Comparison of ENCODE assay signal across 8 cellular contexts in the genomic region with DNA sequence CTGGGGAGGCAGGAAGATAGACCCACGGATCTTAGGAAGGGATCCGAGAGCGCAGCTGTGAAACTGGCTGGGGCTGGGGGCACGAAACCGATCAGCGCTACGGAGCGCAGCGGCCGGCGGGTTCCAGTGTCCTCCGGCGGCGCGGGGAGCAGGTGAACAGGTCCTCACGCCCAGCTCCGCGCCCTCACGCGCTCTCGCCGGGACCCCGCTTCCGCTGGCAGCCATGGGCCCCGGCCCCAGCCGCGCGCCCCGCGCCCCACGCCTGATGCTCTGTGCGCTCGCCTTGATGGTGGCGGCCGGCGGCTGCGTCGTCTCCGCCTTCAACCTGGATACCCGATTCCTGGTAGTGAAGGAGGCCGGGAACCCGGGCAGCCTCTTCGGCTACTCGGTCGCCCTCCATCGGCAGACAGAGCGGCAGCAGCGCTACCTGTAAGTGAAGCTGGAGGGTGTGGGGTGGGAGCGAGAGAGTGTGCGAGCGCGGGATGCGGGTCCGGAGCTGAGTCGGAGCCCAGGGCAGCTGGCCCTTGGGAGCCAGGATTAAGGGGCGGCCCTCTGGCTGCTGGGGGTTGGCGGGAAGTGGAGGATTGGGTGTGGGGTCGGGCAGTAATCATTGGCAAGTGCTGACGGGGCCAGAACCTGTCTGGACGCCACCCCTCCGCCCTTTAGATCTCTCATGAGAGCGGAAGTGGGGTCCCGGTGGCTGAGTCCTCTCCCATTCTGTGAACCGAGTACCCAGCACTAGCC. TPM values are rescaled to one million over a fixed set of nuclear protein-coding genes. Genes with fewer than 3 reads are reported as not detected.
DNase-seq lines count a peak whose midpoint lies in the region; ATAC-seq, FAIRE-seq and TF ChIP-seq lines count a peak whose summit lies in the region.

No MANE protein-coding gene starts in this region.

- no peak overlapping the region for H3K27ac ChIP-seq in ectodermal cell (ENCODE audit: insufficient read depth, low read depth, low read length, poor library complexity, severe bottlenecking)

- FAIRE-seq in D721Med (lab: Jason Lieb, UNC), result no peak

- peak; percentile 49 for DNase-seq in D721Med (ENCODE audit: insufficient read length, low spot score)
- peak; percentile 48 for DNase-seq in NCI-H2196 treated with DMSO at 0.1 percent for 48 hours (lab: John Stamatoyannopoulos, UW; ENCODE audit: unreplicated experiment)
- peak; percentile 50 to 51 for DNase-seq in activated CD4-positive, alpha-beta T cell treated with anti-CD3 and anti-CD28 coated beads, Interleukin-2, amount 50 U/mL, for 24 hours (ENCODE audit: low read depth in 1 of 2, low spot score in 1 of 2)
- DNase-seq in middle frontal gyrus (ENCODE audit: extremely low spot score, low spot score), result peak; percentile 32
- DNase-seq in stimulated activated CD8-positive, alpha-beta memory T cell treated with anti-CD3 and anti-CD28 coated beads, Interleukin-4, amount 100 ng/mL, for 24 hours (ENCODE audit: low read depth), result peak; percentile 38
- DNase-seq in globus pallidus (ENCODE audit: low spot score), result no peak

- TF ChIP-seq CTCF in D721Med (IDR thresholded peaks at IDR 0.05; ENCODE audit: insufficient read depth, missing control alignments), result peak; percentile 35

- peak; percentile 43 for ATAC-seq in HG02588 (IDR thresholded peaks at IDR 0.05; ENCODE audit: unreplicated experiment)

- H3K27me3 ChIP-seq in ectodermal cell (ENCODE audit: control insufficient read depth, insufficient read depth, low read length, poor library complexity, severe bottlenecking), result peaks cover 58% of the 10 kb centered on the region

- H3K9me3 ChIP-seq in ectodermal cell (ENCODE audit: control insufficient read depth, low read length), result no peaks in the 10 kb centered on the region

- H3K4me3 ChIP-seq in ectodermal cell (ENCODE audit: insufficient read depth, low read depth, low read length), result peak overlapping the region; percentile 57

- WGBS in ectodermal cell, 2 experiments, result 1% methylated on average over 64 of the region's 64 CpGs

- no peaks in the 10 kb centered on the region for H3K36me3 ChIP-seq in ectodermal cell (ENCODE audit: control insufficient read depth, insufficient read depth, low read length)

- H3K4me1 ChIP-seq in ectodermal cell (ENCODE audit: control insufficient read depth, insufficient read depth, low read length), result peaks cover 16% of the 10 kb centered on the region

RNA-seq across cellular contexts. Expression of a gene that starts 0.5 kb away (rescaled TPM):
- 9.0 TPM for polyA plus RNA-seq in ectodermal cell (2013, experiment 1 of 4)
- polyA plus RNA-seq in ectodermal cell (2013, experiment 2 of 4), result 8.5 TPM
- polyA plus RNA-seq in ectodermal cell (2013, experiment 3 of 4), result 7.9 TPM
- polyA plus RNA-seq in ectodermal cell (2013, experiment 4 of 4), result 8.1 TPM

RNA-seq across cellular contexts. Expression of a gene that starts 38.8 kb away (rescaled TPM):
- polyA plus RNA-seq in ectodermal cell (2013, experiment 1 of 4), result 43.7 TPM
- 41.2 TPM for polyA plus RNA-seq in ectodermal cell (2013, experiment 2 of 4)
- 26.7 TPM for polyA plus RNA-seq in ectodermal cell (2013, experiment 3 of 4)
- polyA plus RNA-seq in ectodermal cell (2013, experiment 4 of 4), result 31.7 TPM
